In genomic region chr1:177247777-177248176, GRCh38 we compare ENCODE assay signal across 26 cellular contexts.
"Had no signal": no experiment of that assay in that cellular context is flagged by ENCODE, and none has a peak within 500 bp of the region (broad histone marks: within the 10 kb centered on the region; RNA-seq: fewer than 3 reads in every experiment).

No MANE protein-coding gene starts in this region.

- ATAC-seq: activated CD4-positive, alpha-beta T cell treated with anti-CD3 and anti-CD28 coated beads for 36 hours; activated CD8-positive, alpha-beta memory T cell treated with anti-CD3 and anti-CD28 coated beads, Interleukin-2, amount 10 ng/mL, durations not matched to agents 7 days and 5 days; activated CD8-positive, alpha-beta T cell treated with anti-CD3 and anti-CD28 coated beads, Interleukin-2, amount 10 ng/mL, durations not matched to agents 7 days and 5 days; activated T-cell treated with anti-CD3 and anti-CD28 coated beads, Interleukin-2, amount 50 U/mL, for 72 hours; heart right ventricle; left lobe of liver; lower lobe of right lung; natural killer cell treated with Interleukin-12 subunit alpha and Interleukin-12 subunit beta and Interleukin-15 and Interleukin-18, amount 100 ng/mL, for 72 hours had no signal

- H3K36me3 ChIP-seq: heart right ventricle, lower lobe of right lung, ovary, right atrium auricular region, upper lobe of left lung, vagina had no signal

- H3K27me3 Mint-ChIP-seq: activated CD4-positive, alpha-beta T cell treated with anti-CD3 and anti-CD28 coated beads for 36 hours; activated CD8-positive, alpha-beta memory T cell treated with anti-CD3 and anti-CD28 coated beads, Interleukin-2, amount 10 ng/mL, durations not matched to agents 7 days and 5 days had no signal

- DNase-seq: activated CD4-positive, alpha-beta T cell treated with anti-CD3 and anti-CD28 coated beads for 36 hours; activated CD4-positive, CD25-positive, alpha-beta regulatory T cell; activated CD8-positive, alpha-beta memory T cell treated with anti-CD3 and anti-CD28 coated beads, Interleukin-2, amount 10 ng/mL, durations not matched to agents 7 days and 5 days; activated CD8-positive, alpha-beta T cell treated with anti-CD3 and anti-CD28 coated beads, Interleukin-2, amount 10 ng/mL, durations not matched to agents 7 days and 5 days; activated naive CD4-positive, alpha-beta T cell; activated T-cell treated with anti-CD3 and anti-CD28 coated beads, Interleukin-2, amount 50 U/mL, for 72 hours; cortex of kidney; foreskin fibroblast; heart right ventricle; kidney glomerular epithelial cell; lower lobe of right lung; mesendoderm; ovary; stimulated activated CD4-positive, alpha-beta T cell treated with anti-CD3 and anti-CD28 coated beads, Interleukin-15, amount 100 ng/mL, for 24 hours; stimulated activated CD4-positive, alpha-beta T cell treated with anti-CD3 and anti-CD28 coated beads, Interleukin-2, amount 100 ng/mL, for 24 hours; stimulated activated naive CD4-positive, alpha-beta T cell; testis; upper lobe of left lung had no signal

- H3K27ac Mint-ChIP-seq: activated CD4-positive, alpha-beta T cell treated with anti-CD3 and anti-CD28 coated beads for 36 hours; activated CD8-positive, alpha-beta memory T cell treated with anti-CD3 and anti-CD28 coated beads, Interleukin-2, amount 10 ng/mL, durations not matched to agents 7 days and 5 days; activated CD8-positive, alpha-beta T cell treated with anti-CD3 and anti-CD28 coated beads, Interleukin-2, amount 10 ng/mL, durations not matched to agents 7 days and 5 days; activated naive CD8-positive, alpha-beta T cell; activated T-cell treated with anti-CD3 and anti-CD28 coated beads, Interleukin-2, amount 50 U/mL, for 72 hours; natural killer cell treated with Interleukin-12 subunit alpha and Interleukin-12 subunit beta and Interleukin-15 and Interleukin-18, amount 100 ng/mL, for 72 hours; T-helper 2 cell treated with Interferon-gamma antibody and Interleukin-4, amounts not matched to agents 5 μg/mL and 100 μg/mL, for 36 hours had no signal

- H3K4me3 Mint-ChIP-seq: activated CD4-positive, alpha-beta T cell treated with anti-CD3 and anti-CD28 coated beads for 36 hours; activated CD8-positive, alpha-beta memory T cell treated with anti-CD3 and anti-CD28 coated beads, Interleukin-2, amount 10 ng/mL, durations not matched to agents 7 days and 5 days; activated CD8-positive, alpha-beta T cell treated with anti-CD3 and anti-CD28 coated beads, Interleukin-2, amount 10 ng/mL, durations not matched to agents 7 days and 5 days; activated naive CD8-positive, alpha-beta T cell; activated T-cell treated with anti-CD3 and anti-CD28 coated beads, Interleukin-2, amount 50 U/mL, for 72 hours; natural killer cell treated with Interleukin-12 subunit alpha and Interleukin-12 subunit beta and Interleukin-15 and Interleukin-18, amount 100 ng/mL, for 72 hours; T-helper 2 cell treated with Interferon-gamma antibody and Interleukin-4, amounts not matched to agents 5 μg/mL and 100 μg/mL, for 36 hours had no signal

- H3K4me1 ChIP-seq: heart right ventricle, lower lobe of right lung, right atrium auricular region, testis, upper lobe of left lung, vagina had no signal

- H3K27ac ChIP-seq: heart right ventricle, lower lobe of right lung, ovary, right atrium auricular region, testis, upper lobe of left lung, vagina had no signal

- H3K4me3 ChIP-seq: heart right ventricle, lower lobe of right lung, ovary, right atrium auricular region, smooth muscle cell, testis, upper lobe of left lung, vagina had no signal

- FAIRE-seq: endothelial cell of umbilical vein had no signal

- H3K9me3 ChIP-seq: heart right ventricle, lower lobe of right lung, ovary, right atrium auricular region, testis, upper lobe of left lung, vagina had no signal

- H3K27me3 ChIP-seq: ovary, right atrium auricular region, testis, upper lobe of left lung, vagina had no signal

- H3K36me3 Mint-ChIP-seq: activated CD8-positive, alpha-beta memory T cell treated with anti-CD3 and anti-CD28 coated beads, Interleukin-2, amount 10 ng/mL, durations not matched to agents 7 days and 5 days; activated naive CD8-positive, alpha-beta T cell; natural killer cell treated with Interleukin-12 subunit alpha and Interleukin-12 subunit beta and Interleukin-15 and Interleukin-18, amount 100 ng/mL, for 72 hours had no signal

- H3K9me3 Mint-ChIP-seq: T-helper 2 cell treated with Interferon-gamma antibody and Interleukin-4, amounts not matched to agents 5 μg/mL and 100 μg/mL, for 36 hours had no signal

- H3K4me1 Mint-ChIP-seq: activated CD4-positive, alpha-beta T cell treated with anti-CD3 and anti-CD28 coated beads for 36 hours; activated CD8-positive, alpha-beta memory T cell treated with anti-CD3 and anti-CD28 coated beads, Interleukin-2, amount 10 ng/mL, durations not matched to agents 7 days and 5 days had no signal
